Comparison of ENCODE assay signal across 1 cellular context in genomic region chr2:157304811-157305712, GRCh38.
TF ChIP-seq lines count a peak whose summit lies in the region.

No MANE protein-coding gene starts in this region.

TF ChIP-seq in GM23338, 12 proteins besides CTCF, POLR2A, EP300 and RAD21 (continued from another document):
- no peak for TF ChIP-seq ZNF462 (CRISPR knock-in tag; IDR thresholded peaks at IDR 0.05)
- no peak for TF ChIP-seq EZH2 (IDR thresholded peaks at IDR 0.05; ENCODE audit: low read depth, unreplicated experiment)
- TF ChIP-seq POLR2AphosphoS5 (IDR thresholded peaks at IDR 0.05; ENCODE audit: low read depth): no peak
- TF ChIP-seq JUNB (IDR thresholded peaks at IDR 0.05; ENCODE audit: unreplicated experiment): no peak
- no peak for TF ChIP-seq EZH2phosphoT487 (IDR thresholded peaks at IDR 0.05; ENCODE audit: unreplicated experiment)
- TF ChIP-seq REST (IDR thresholded peaks at IDR 0.05; ENCODE audit: unreplicated experiment): no peak
- TF ChIP-seq ZNF114 (CRISPR knock-in tag; IDR thresholded peaks at IDR 0.05): no peak
- TF ChIP-seq CREB1 (CRISPR knock-in tag; IDR thresholded peaks at IDR 0.05; ENCODE audit: low read depth): no peak
